In the genomic region with DNA sequence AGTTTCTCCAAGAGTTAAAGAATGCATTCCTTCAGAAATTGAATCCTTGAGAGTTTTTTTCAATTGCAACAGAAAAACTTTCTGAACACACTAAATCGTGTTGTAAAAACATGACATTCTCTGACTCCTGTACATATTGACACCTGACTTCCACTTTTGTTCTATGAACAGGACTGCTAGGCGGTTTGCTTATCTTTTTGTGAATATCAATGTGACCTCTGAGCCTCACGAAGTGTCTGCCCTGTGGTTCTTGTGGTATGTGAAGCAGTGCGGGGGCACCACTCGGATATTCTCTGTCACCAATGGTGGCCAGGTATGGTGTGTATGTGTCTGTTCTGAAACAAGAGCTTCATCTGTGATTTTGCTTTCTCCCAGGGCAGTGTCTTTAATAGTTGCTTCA, we compare ENCODE assay signal across 15 cellular contexts.
A peak's percentile ranks its signal among the peaks of the same experiment; 100 is the strongest.
DNase-seq lines count a peak whose midpoint lies in the region; ATAC-seq and TF ChIP-seq lines count a peak whose summit lies in the region.
"Had no signal": no experiment of that assay in that cellular context is flagged by ENCODE, and none has a peak within 500 bp of the region (broad histone marks: within the 10 kb centered on the region; RNA-seq: fewer than 3 reads in every experiment).

No MANE protein-coding gene starts in this region.

- H3K4me1 Mint-ChIP-seq in activated naive CD4-positive, alpha-beta T cell treated with anti-CD3 and anti-CD28 coated beads, Interleukin-2, amount 10 ng/mL, durations not matched to agents 7 days and 5 days, result no peaks in the 10 kb centered on the region
- H3K4me1 Mint-ChIP-seq in CD4-positive, alpha-beta memory T cell, result no peaks in the 10 kb centered on the region

- no peaks in the 10 kb centered on the region for H3K27me3 ChIP-seq in adipocyte (replicated peaks; ENCODE audit: control insufficient read depth, insufficient read depth, low read length)
- no peaks in the 10 kb centered on the region for H3K27me3 ChIP-seq in thyroid gland
- no peaks in the 10 kb centered on the region for H3K27me3 ChIP-seq in CD4-positive, alpha-beta memory T cell (ENCODE audit: insufficient read depth, low read length)

- H3K27ac Mint-ChIP-seq in activated naive CD4-positive, alpha-beta T cell treated with anti-CD3 and anti-CD28 coated beads, Interleukin-2, amount 10 ng/mL, durations not matched to agents 7 days and 5 days, result no peak overlapping the region
- no peak overlapping the region for H3K27ac Mint-ChIP-seq in CD4-positive, alpha-beta memory T cell
- H3K27ac Mint-ChIP-seq: CD4-positive, CD25-positive, alpha-beta regulatory T cell had no signal

- H3K9ac ChIP-seq in adipocyte (ENCODE audit: low read length), result no peak overlapping the region
- H3K9ac ChIP-seq: BLaER1 had no signal

- CTCF ChIA-PET in activated naive CD4-positive, alpha-beta T cell treated with anti-CD3 and anti-CD28 coated beads, Interleukin-2, amount 10 ng/mL, durations not matched to agents 7 days and 5 days (lab: Charles Lee), result no interaction called here
- CTCF ChIA-PET in CD4-positive, alpha-beta memory T cell (lab: Charles Lee; ENCODE audit: partially characterized antibody), result no interaction called here

- DNase-seq in stimulated activated CD4-positive, alpha-beta T cell treated with anti-CD3 and anti-CD28 coated beads, Interleukin-15, amount 100 ng/mL, for 24 hours, result peak; percentile 2
- no peak for DNase-seq in stimulated activated CD4-positive, alpha-beta T cell treated with anti-CD3 and anti-CD28 coated beads, Interleukin-2, amount 100 ng/mL, for 24 hours
- DNase-seq in adipocyte (ENCODE audit: low read depth), result peak; percentile 13
- DNase-seq in left lobe of liver (ENCODE audit: low spot score), result no peak
- no peak for DNase-seq in thyroid gland
- no peak for DNase-seq in activated naive CD4-positive, alpha-beta T cell treated with anti-CD3 and anti-CD28 coated beads, Interleukin-2, amount 10 ng/mL, durations not matched to agents 7 days and 5 days
- no peak for DNase-seq in NCI-H526 treated with DMSO at 0.1 percent for 48 hours (lab: John Stamatoyannopoulos, UW)
- no peak for DNase-seq in CD4-positive, alpha-beta memory T cell
- DNase-seq: 8988T, Calu3, DMS 273 treated with DMSO at 0.1 percent for 48 hours had no signal

- intact Hi-C loops in thyroid gland (cut with DNase I), result no loop called here
- intact Hi-C loops in CD4-positive, alpha-beta memory T cell (cut with micrococcal nuclease), result no loop called here

- WGBS in thyroid gland, 2 donors, result 23 to 37% methylated on average over 5 of the region's 5 CpGs

- peaks cover 2% of the 10 kb centered on the region for H3K9me3 ChIP-seq in adipocyte (ENCODE audit: control insufficient read depth, low read length)
- no peaks in the 10 kb centered on the region for H3K9me3 ChIP-seq in thyroid gland
- no peaks in the 10 kb centered on the region for H3K9me3 ChIP-seq in CD4-positive, alpha-beta memory T cell (ENCODE audit: control insufficient read depth in 1 of 2, low read length in 2 of 2)

- peaks cover 4% of the 10 kb centered on the region for H3K4me1 ChIP-seq in adipocyte (ENCODE audit: control insufficient read depth, insufficient read depth, low read length)
- peaks cover 12 to 21% of the 10 kb centered on the region in 2 donors for H3K4me1 ChIP-seq in thyroid gland
- H3K4me1 ChIP-seq in CD4-positive, alpha-beta memory T cell (ENCODE audit: insufficient read depth, low read length), result no peaks in the 10 kb centered on the region
- H3K4me1 ChIP-seq: BLaER1 had no signal

- H3K4me3 Mint-ChIP-seq in activated naive CD4-positive, alpha-beta T cell treated with anti-CD3 and anti-CD28 coated beads, Interleukin-2, amount 10 ng/mL, durations not matched to agents 7 days and 5 days, result no peak overlapping the region
- no peak overlapping the region for H3K4me3 Mint-ChIP-seq in CD4-positive, alpha-beta memory T cell
- H3K4me3 Mint-ChIP-seq: CD4-positive, CD25-positive, alpha-beta regulatory T cell had no signal

- H3K36me3 ChIP-seq in adipocyte (ENCODE audit: control insufficient read depth, insufficient read depth, low read length, severe bottlenecking) (peaks cover 33% of the 10 kb centered on the region), thyroid gland (peaks cover 6 to 7% of the 10 kb centered on the region in 2 donors)
- no peaks in the 10 kb centered on the region for H3K36me3 ChIP-seq in CD4-positive, alpha-beta memory T cell (ENCODE audit: insufficient read depth, low read length)
- H3K36me3 ChIP-seq: BLaER1 had no signal

- no peak for TF ChIP-seq CTCF in thyroid gland (IDR thresholded peaks at IDR 0.05)

- no peaks in the 10 kb centered on the region for H3K27me3 Mint-ChIP-seq in activated naive CD4-positive, alpha-beta T cell treated with anti-CD3 and anti-CD28 coated beads, Interleukin-2, amount 10 ng/mL, durations not matched to agents 7 days and 5 days
- H3K27me3 Mint-ChIP-seq in CD4-positive, alpha-beta memory T cell, result peaks cover 3 to 4% of the 10 kb centered on the region in 2 donors
- H3K27me3 Mint-ChIP-seq: CD4-positive, CD25-positive, alpha-beta regulatory T cell had no signal

- no peaks in the 10 kb centered on the region for H3K9me3 Mint-ChIP-seq in activated naive CD4-positive, alpha-beta T cell treated with anti-CD3 and anti-CD28 coated beads, Interleukin-2, amount 10 ng/mL, durations not matched to agents 7 days and 5 days
- H3K9me3 Mint-ChIP-seq in CD4-positive, alpha-beta memory T cell, result peaks cover 0 to 5% (median 0%) of the 10 kb centered on the region in 8 donors

- no peaks in the 10 kb centered on the region for H3K36me3 Mint-ChIP-seq in activated naive CD4-positive, alpha-beta T cell treated with anti-CD3 and anti-CD28 coated beads, Interleukin-2, amount 10 ng/mL, durations not matched to agents 7 days and 5 days
- no peaks in the 10 kb centered on the region for H3K36me3 Mint-ChIP-seq in CD4-positive, alpha-beta memory T cell
- H3K36me3 Mint-ChIP-seq: CD4-positive, CD25-positive, alpha-beta regulatory T cell had no signal

- TF ChIP-seq POLR2A in thyroid gland (IDR thresholded peaks at IDR 0.05), result no peak

- POLR2A ChIA-PET in CD4-positive, alpha-beta memory T cell (lab: Charles Lee; ENCODE audit: partially characterized antibody), result no interaction called here

- H3K27ac ChIP-seq in thyroid gland, result peak overlapping the region; percentile 35 to 83 (median 47)
- no peak overlapping the region for H3K27ac ChIP-seq in CD4-positive, alpha-beta memory T cell (ENCODE audit: low read depth, low read length)
- H3K27ac ChIP-seq: BLaER1 had no signal

- H3K4me3 ChIP-seq in adipocyte (ENCODE audit: low read length) (no peak overlapping the region), thyroid gland (replicated peaks in 1 of 3) (no peak overlapping the region)
- H3K4me3 ChIP-seq in CD4-positive, alpha-beta memory T cell (ENCODE audit: low read length in 2 of 2), result no peak overlapping the region
- H3K4me3 ChIP-seq: BLaER1, GM12878 had no signal

- ATAC-seq in left lobe of liver, result peak; percentile 27
- ATAC-seq: GM12878, HCT116 had no signal

Comparison
In these comparisons a context has a peak if more than half of its experiments do, and no peak if none do; other contexts are left out.
1. DNase-seq: peak in stimulated activated CD4-positive, alpha-beta T cell treated with anti-CD3 and anti-CD28 coated beads, Interleukin-15, amount 100 ng/mL, for 24 hours (single experiment) and adipocyte (single experiment); none in stimulated activated CD4-positive, alpha-beta T cell treated with anti-CD3 and anti-CD28 coated beads, Interleukin-2, amount 100 ng/mL, for 24 hours (0 of 2), left lobe of liver (single experiment), thyroid gland (0 of 2), activated naive CD4-positive, alpha-beta T cell treated with anti-CD3 and anti-CD28 coated beads, Interleukin-2, amount 10 ng/mL, durations not matched to agents 7 days and 5 days (single experiment), NCI-H526 treated with DMSO at 0.1 percent for 48 hours (single experiment) and CD4-positive, alpha-beta memory T cell (0 of 5).